8 cellular contexts compared by ENCODE assay signal in the genomic region with DNA sequence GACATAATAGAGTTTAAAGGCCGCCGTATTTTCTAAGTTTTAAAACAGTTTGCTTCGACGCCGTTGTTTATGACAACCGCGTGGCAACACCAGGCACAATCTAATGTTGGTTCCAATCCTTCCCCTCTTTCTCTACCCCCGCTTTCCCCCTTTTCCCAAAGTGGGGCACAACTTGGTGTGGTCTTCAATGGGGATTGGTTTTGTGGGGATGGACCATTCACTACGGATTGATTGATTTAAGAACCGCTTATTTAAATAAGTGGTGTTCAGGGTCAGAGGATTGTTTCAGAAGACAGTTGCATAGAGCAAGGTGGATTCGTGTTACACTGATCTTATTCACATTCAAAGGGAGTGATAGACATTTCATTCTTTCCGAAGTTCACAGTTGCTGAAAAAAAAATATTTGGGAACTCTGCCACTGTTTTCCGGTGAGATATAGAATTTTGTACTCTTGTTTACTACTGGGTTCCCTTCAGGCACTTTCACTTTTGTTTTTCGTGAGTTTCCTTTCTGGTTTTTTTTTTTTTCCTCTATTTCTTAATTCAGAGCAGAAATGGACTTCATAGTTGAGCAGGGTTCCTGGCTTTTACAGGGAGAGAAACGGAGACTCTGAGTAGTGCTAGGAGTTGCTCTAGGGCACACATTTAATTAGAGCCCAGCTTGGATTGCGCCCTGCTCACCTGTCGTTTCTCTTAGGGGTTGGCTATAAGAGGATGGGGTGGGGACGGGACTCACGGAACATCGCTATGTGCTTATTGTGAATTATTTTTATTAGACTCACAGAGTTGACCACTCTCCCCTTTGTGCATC.
DNase-seq lines count a peak whose midpoint lies in the region; ATAC-seq and TF ChIP-seq lines count a peak whose summit lies in the region.

No MANE protein-coding gene starts in this region.

- H3K27me3 ChIP-seq in SK-N-SH (ENCODE audit: insufficient read depth) (no peaks in the 10 kb centered on the region), mononuclear cell (ENCODE audit: insufficient read depth, low read length) (no peaks in the 10 kb centered on the region)

- no peaks in the 10 kb centered on the region for H3K9me2 ChIP-seq in SK-N-SH

- peak overlapping the region; percentile 65 for H3K9ac ChIP-seq in SK-N-SH

- CTCF ChIA-PET in SK-N-SH (lab: Yijun Ruan, JAX) = interaction anchor here (0.6 kb wide), 1 partner anchor 10 kb away, joined by 3 read pairs; no protein-coding TSS in a partner anchor

- no peak for TF ChIP-seq RAD21 in SK-N-SH (IDR thresholded peaks at IDR 0.05; ENCODE audit: low read length)

- H3F3A ChIP-seq in SK-N-SH (replicated peaks; ENCODE audit: insufficient read depth) = peaks cover 2% of the 10 kb centered on the region

- no peak for TF ChIP-seq CTCF in SK-N-SH (IDR thresholded peaks at IDR 0.05)

- H3K27ac ChIP-seq in SK-N-SH (ENCODE audit: low read depth in 2 of 2, low read length in 1 of 2) (peak overlapping the region; percentile 48 to 87; a peak in 3 of 4 replicates), urinary bladder (ENCODE audit: low read depth) (peak overlapping the region; percentile 100)

- H3K4me1 ChIP-seq in SK-N-SH (ENCODE audit: control insufficient read depth in 1 of 2, insufficient read depth in 2 of 2, low read depth in 1 of 2, low read length in 1 of 2) = peaks cover 7 to 16% of the 10 kb centered on the region in 2 experiments; a peak in 3 of 4 replicates
- H3K4me1 ChIP-seq in mononuclear cell (ENCODE audit: insufficient read depth, low read length) = peaks cover 37% of the 10 kb centered on the region
- H3K4me1 ChIP-seq in urinary bladder (ENCODE audit: insufficient read depth) = no peaks in the 10 kb centered on the region

- peak overlapping the region; percentile 88 for H3K4me2 ChIP-seq in SK-N-SH

- H2AFZ ChIP-seq in SK-N-SH (ENCODE audit: low read depth) = peak overlapping the region; percentile 92

- no peak for TF ChIP-seq EP300 in SK-N-SH (IDR thresholded peaks at IDR 0.05; ENCODE audit: borderline replicate concordance in 1 of 2, low read depth in 1 of 2, low read length in 1 of 2)

- H3K9me3 ChIP-seq in SK-N-SH (no peaks in the 10 kb centered on the region), mononuclear cell (ENCODE audit: low read depth, low read length) (no peaks in the 10 kb centered on the region)

- H3K4me3 ChIP-seq in SK-N-SH (ENCODE audit: low read depth in 2 of 2, low read length in 1 of 2) (peak overlapping the region; percentile 72 to 85), mononuclear cell (ENCODE audit: low read length) (peak overlapping the region; percentile 94), urinary bladder (ENCODE audit: low read depth, low read length) (peak overlapping the region; percentile 98)

- 12% methylated on average over 20 of the region's 20 CpGs for WGBS in SK-N-SH (ENCODE audit: low lambda C conversion rate)
- 5% methylated on average over 20 of the region's 20 CpGs for WGBS in urinary bladder

- peak; percentile 23 for DNase-seq in NOMO-1 treated with DMSO at 0.1 percent for 48 hours (lab: John Stamatoyannopoulos, UW; ENCODE audit: unreplicated experiment)
- DNase-seq in NOMO-1 treated with dmso at 0.1 percent for 144 hours (lab: John Stamatoyannopoulos, UW; ENCODE audit: unreplicated experiment) = no peak
- DNase-seq in SK-N-SH = peak; percentile 42
- DNase-seq in dermis blood vessel endothelial cell = peak; percentile 39

- no peaks in the 10 kb centered on the region; the same call in 1 of the 2 replicates for H4K20me1 ChIP-seq in SK-N-SH (ENCODE audit: insufficient read depth)

- H3K79me2 ChIP-seq in SK-N-SH (ENCODE audit: insufficient read depth) = peaks cover 6% of the 10 kb centered on the region; the same call in 1 of the 2 replicates

- POLR2A ChIA-PET in SK-N-SH (lab: Yijun Ruan, JAX) = no interaction called here

- ATAC-seq in HG03095 (IDR thresholded peaks at IDR 0.05; ENCODE audit: unreplicated experiment) (peak; percentile 5), GM21529 (IDR thresholded peaks at IDR 0.05; ENCODE audit: unreplicated experiment) (no peak)

- H3K36me3 ChIP-seq in SK-N-SH (replicated peaks in 1 of 2; ENCODE audit: control insufficient read depth in 1 of 2, insufficient read depth in 2 of 2, low read length in 1 of 2) (no peaks in the 10 kb centered on the region), urinary bladder (ENCODE audit: insufficient read depth) (no peaks in the 10 kb centered on the region)

TF ChIP-seq in SK-N-SH, 30 proteins besides CTCF, POLR2A, EP300 and RAD21:
- TF ChIP-seq, protein P1, sequence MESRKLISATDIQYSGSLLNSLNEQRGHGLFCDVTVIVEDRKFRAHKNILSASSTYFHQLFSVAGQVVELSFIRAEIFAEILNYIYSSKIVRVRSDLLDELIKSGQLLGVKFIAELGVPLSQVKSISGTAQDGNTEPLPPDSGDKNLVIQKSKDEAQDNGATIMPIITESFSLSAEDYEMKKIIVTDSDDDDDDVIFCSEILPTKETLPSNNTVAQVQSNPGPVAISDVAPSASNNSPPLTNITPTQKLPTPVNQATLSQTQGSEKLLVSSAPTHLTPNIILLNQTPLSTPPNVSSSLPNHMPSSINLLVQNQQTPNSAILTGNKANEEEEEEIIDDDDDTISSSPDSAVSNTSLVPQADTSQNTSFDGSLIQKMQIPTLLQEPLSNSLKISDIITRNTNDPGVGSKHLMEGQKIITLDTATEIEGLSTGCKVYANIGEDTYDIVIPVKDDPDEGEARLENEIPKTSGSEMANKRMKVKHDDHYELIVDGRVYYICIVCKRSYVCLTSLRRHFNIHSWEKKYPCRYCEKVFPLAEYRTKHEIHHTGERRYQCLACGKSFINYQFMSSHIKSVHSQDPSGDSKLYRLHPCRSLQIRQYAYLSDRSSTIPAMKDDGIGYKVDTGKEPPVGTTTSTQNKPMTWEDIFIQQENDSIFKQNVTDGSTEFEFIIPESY (IDR thresholded peaks at IDR 0.05; ENCODE audit: borderline replicate concordance, low read depth) = no peak
- TF ChIP-seq FOXJ3 (CRISPR knock-in tag; IDR thresholded peaks at IDR 0.05) = no peak
- TF ChIP-seq, protein P2, sequence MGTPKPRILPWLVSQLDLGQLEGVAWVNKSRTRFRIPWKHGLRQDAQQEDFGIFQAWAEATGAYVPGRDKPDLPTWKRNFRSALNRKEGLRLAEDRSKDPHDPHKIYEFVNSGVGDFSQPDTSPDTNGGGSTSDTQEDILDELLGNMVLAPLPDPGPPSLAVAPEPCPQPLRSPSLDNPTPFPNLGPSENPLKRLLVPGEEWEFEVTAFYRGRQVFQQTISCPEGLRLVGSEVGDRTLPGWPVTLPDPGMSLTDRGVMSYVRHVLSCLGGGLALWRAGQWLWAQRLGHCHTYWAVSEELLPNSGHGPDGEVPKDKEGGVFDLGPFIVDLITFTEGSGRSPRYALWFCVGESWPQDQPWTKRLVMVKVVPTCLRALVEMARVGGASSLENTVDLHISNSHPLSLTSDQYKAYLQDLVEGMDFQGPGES (IDR thresholded peaks at IDR 0.05; ENCODE audit: low read depth, low read length) = no peak
- TF ChIP-seq FOSL2 (IDR thresholded peaks at IDR 0.05; ENCODE audit: borderline replicate concordance, low read depth) = no peak
- no peak for TF ChIP-seq JUND (IDR thresholded peaks at IDR 0.05)
TF ChIP-seq in SK-N-SH: peak in this region for 0.
